ENCODE assay signal across 1 cellular context in the genomic region with DNA sequence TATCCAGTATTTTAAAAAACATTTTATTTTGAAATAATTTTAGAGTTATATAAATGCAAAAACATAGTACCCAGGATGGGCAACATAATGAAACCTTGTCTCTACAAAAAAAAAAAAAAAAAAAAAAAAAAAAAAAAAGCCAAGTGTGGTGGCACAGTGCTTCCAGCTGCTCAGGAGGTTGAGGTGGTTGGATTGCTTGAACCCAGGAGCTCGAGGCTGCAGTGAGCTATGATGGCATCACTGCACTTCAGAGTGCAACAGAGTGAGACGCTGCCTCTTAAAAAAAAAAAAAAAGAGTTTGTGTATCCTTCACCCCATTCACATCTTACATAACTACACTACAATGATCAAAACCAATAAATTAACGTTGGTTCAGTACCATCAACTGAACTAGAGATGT.
TF ChIP-seq lines count a peak whose summit lies in the region.

No MANE protein-coding gene starts in this region.

TF ChIP-seq in H1, 55 proteins besides CTCF, POLR2A, EP300 and RAD21 (continued from another document):
- TF ChIP-seq RBBP5 (IDR thresholded peaks at IDR 0.05; ENCODE audit: borderline replicate concordance, low read depth, low read length), result no peak
